Comparison of ENCODE assay signal across 23 cellular contexts in the genomic region with DNA sequence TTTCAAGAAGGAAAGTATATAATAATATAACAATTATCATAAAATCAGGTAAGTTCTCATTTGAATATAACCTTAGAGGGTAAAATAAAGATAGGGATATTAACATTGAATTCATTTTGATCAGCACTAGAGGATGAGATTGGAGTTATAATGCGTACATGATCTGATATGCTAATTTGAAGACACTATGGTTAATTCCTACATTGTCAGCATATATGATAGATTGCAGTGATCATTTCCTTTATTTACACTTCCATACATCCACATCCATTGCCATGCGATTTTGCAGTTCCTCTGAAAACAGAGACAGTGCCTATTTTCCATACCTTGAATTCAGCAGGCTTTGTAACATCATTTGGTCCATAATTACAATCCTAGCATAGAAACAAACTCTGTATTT.
DNase-seq lines count a peak whose midpoint lies in the region; ATAC-seq, FAIRE-seq and TF ChIP-seq lines count a peak whose summit lies in the region.
"Had no signal": no experiment of that assay in that cellular context is flagged by ENCODE, and none has a peak within 500 bp of the region (broad histone marks: within the 10 kb centered on the region; RNA-seq: fewer than 3 reads in every experiment).

No MANE protein-coding gene starts in this region.

- no peak overlapping the region for H4K5ac ChIP-seq in IMR-90 (ENCODE audit: low read depth, low read length)

- H2BK15ac ChIP-seq in IMR-90 (ENCODE audit: low read depth, low read length): no peak overlapping the region

- DNase-seq in HepG2 (ENCODE audit: low spot score): no peak
- DNase-seq in right lobe of liver: no peak
- DNase-seq in IMR-90: no peak
- DNase-seq in CD4-positive, alpha-beta memory T cell: no peak
- no peak for DNase-seq in T-cell
- DNase-seq: AML-193; CD4-positive, alpha-beta T cell; CD8-positive, alpha-beta memory T cell; COR-L47; DMS 273 treated with DMSO at 0.1 percent for 48 hours; DMS153; DMS53; DMS79; DND-41; EL; GDM1 had no signal

- in situ Hi-C loops in HepG2 (cut with HindIII; ENCODE audit: extremely low pct_ligation_motif_present, low pct_unique_long_range_greater_than_20kb) (no loop called here), IMR-90 (cut with MboI; ENCODE audit: low sequenced_read_pairs) (no loop called here)

- no peak overlapping the region for H2AK5ac ChIP-seq in IMR-90 (ENCODE audit: low read depth, low read length)

- TF ChIP-seq EP300 in HepG2 (IDR thresholded peaks at IDR 0.05; ENCODE audit: low read depth in 2 of 2, low read length in 2 of 2) (no peak), HepG2 (CRISPR knock-in tag; IDR thresholded peaks at IDR 0.05; ENCODE audit: borderline replicate concordance) (no peak)

- H3K9ac ChIP-seq in HepG2 (ENCODE audit: insufficient read depth, low read depth, low read length): no peak overlapping the region
- no peak overlapping the region for H3K9ac ChIP-seq in IMR-90 (ENCODE audit: low read depth, low read length)
- H3K9ac ChIP-seq: BLaER1 treated with 17β-estradiol and CSF1 and Interleukin-3, amounts not matched to agents 10 nM and 100 nM had no signal

- H2BK5ac ChIP-seq in IMR-90 (ENCODE audit: low read depth, low read length, poor library complexity, severe bottlenecking): no peak overlapping the region

- POLR2A ChIA-PET in HepG2 (lab: Yijun Ruan, JAX): no interaction called here
- POLR2A ChIA-PET in IMR-90 (lab: Charles Lee; ENCODE audit: unreplicated experiment): no interaction called here
- POLR2A ChIA-PET in CD4-positive, alpha-beta memory T cell (lab: Charles Lee; ENCODE audit: partially characterized antibody): no interaction called here
- POLR2A ChIA-PET in T-cell (lab: Charles Lee): no interaction called here

- H4K20me1 ChIP-seq in HepG2 (ENCODE audit: insufficient read depth, low read length): no peaks in the 10 kb centered on the region
- H4K20me1 ChIP-seq in IMR-90 (ENCODE audit: insufficient read depth, low read length): no peaks in the 10 kb centered on the region
- H4K20me1 ChIP-seq: BLaER1 treated with 17β-estradiol and CSF1 and Interleukin-3, amounts not matched to agents 10 nM and 100 nM had no signal

- peaks cover 2 to 28% (median 7%) of the 10 kb centered on the region in 8 donors for H3K9me3 Mint-ChIP-seq in CD4-positive, alpha-beta memory T cell
- peaks cover 12 to 30% (median 14%) of the 10 kb centered on the region in 3 donors for H3K9me3 Mint-ChIP-seq in T-cell

- no peaks in the 10 kb centered on the region for H3K4me1 ChIP-seq in HepG2 (ENCODE audit: insufficient read depth, low read length)
- no peaks in the 10 kb centered on the region for H3K4me1 ChIP-seq in right lobe of liver
- no peaks in the 10 kb centered on the region for H3K4me1 ChIP-seq in IMR-90 (ENCODE audit: control insufficient read depth, insufficient read depth, low read length)
- H3K4me1 ChIP-seq in CD4-positive, alpha-beta memory T cell (ENCODE audit: insufficient read depth, low read length): no peaks in the 10 kb centered on the region
- H3K4me1 ChIP-seq: BLaER1 treated with 17β-estradiol and CSF1 and Interleukin-3, amounts not matched to agents 10 nM and 100 nM had no signal

- no peaks in the 10 kb centered on the region for H3K79me1 ChIP-seq in IMR-90 (ENCODE audit: low read depth in 1 of 2, low read length in 2 of 2)

- no peaks in the 10 kb centered on the region for H3K4me1 Mint-ChIP-seq in CD4-positive, alpha-beta memory T cell
- H3K4me1 Mint-ChIP-seq in T-cell: no peaks in the 10 kb centered on the region
- H3K4me1 Mint-ChIP-seq: B cell; CD8-positive, alpha-beta memory T cell had no signal

- H3K4me2 ChIP-seq in HepG2 (ENCODE audit: low read depth, low read length) (no peak overlapping the region), IMR-90 (ENCODE audit: low read depth, low read length) (no peak overlapping the region)
- H3K4me2 ChIP-seq: BLaER1 treated with 17β-estradiol and CSF1 and Interleukin-3, amounts not matched to agents 10 nM and 100 nM had no signal

- BruUV-seq in HepG2 (replicated peaks; lab: Mats Ljungman, UMichigan): no TSS peak
- no TSS peak for BruUV-seq in IMR-90 (replicated peaks; lab: Mats Ljungman, UMichigan)

- no peak overlapping the region for H3K4me3 Mint-ChIP-seq in CD4-positive, alpha-beta memory T cell
- no peak overlapping the region for H3K4me3 Mint-ChIP-seq in T-cell
- H3K4me3 Mint-ChIP-seq: B cell; CD4-positive, alpha-beta T cell; CD8-positive, alpha-beta memory T cell had no signal

- H3K36me3 ChIP-seq in HepG2 (replicated peaks in 1 of 2; ENCODE audit: control insufficient read depth in 1 of 2, insufficient read depth in 2 of 2, low read length in 2 of 2): no peaks in the 10 kb centered on the region
- no peaks in the 10 kb centered on the region for H3K36me3 ChIP-seq in right lobe of liver
- H3K36me3 ChIP-seq in IMR-90 (ENCODE audit: control insufficient read depth, insufficient read depth, low read length): no peaks in the 10 kb centered on the region
- no peaks in the 10 kb centered on the region for H3K36me3 ChIP-seq in CD4-positive, alpha-beta memory T cell (ENCODE audit: insufficient read depth, low read length)
- H3K36me3 ChIP-seq: BLaER1 treated with 17β-estradiol and CSF1 and Interleukin-3, amounts not matched to agents 10 nM and 100 nM had no signal

- no peak overlapping the region for H3K18ac ChIP-seq in IMR-90 (ENCODE audit: low read depth, low read length)

- no peak overlapping the region for H2BK120ac ChIP-seq in IMR-90 (ENCODE audit: low read depth, low read length)

- CTCF ChIA-PET in HepG2 (lab: Yijun Ruan, JAX; ENCODE audit: low intra/inter-chr PET ratio, low total read pairs): no interaction called here
- CTCF ChIA-PET in IMR-90 (lab: Yijun Ruan, JAX): no interaction called here
- CTCF ChIA-PET in CD4-positive, alpha-beta memory T cell (lab: Charles Lee; ENCODE audit: partially characterized antibody): no interaction called here
- CTCF ChIA-PET in T-cell (lab: Charles Lee): no interaction called here

- H3K36me3 Mint-ChIP-seq in CD4-positive, alpha-beta memory T cell: no peaks in the 10 kb centered on the region
- H3K36me3 Mint-ChIP-seq in T-cell: no peaks in the 10 kb centered on the region
- H3K36me3 Mint-ChIP-seq: CD8-positive, alpha-beta memory T cell had no signal

- H3K56ac ChIP-seq in IMR-90 (ENCODE audit: extremely low read depth, insufficient read depth, low read length): no peak overlapping the region

- H3K27me3 ChIP-seq in HepG2 (ENCODE audit: control insufficient read depth in 1 of 2, insufficient read depth in 2 of 2, low read length in 2 of 2) (no peaks in the 10 kb centered on the region), right lobe of liver (no peaks in the 10 kb centered on the region), IMR-90 (ENCODE audit: control insufficient read depth, insufficient read depth, low read length) (no peaks in the 10 kb centered on the region)
- no peaks in the 10 kb centered on the region for H3K27me3 ChIP-seq in CD4-positive, alpha-beta memory T cell (ENCODE audit: insufficient read depth, low read length)
- H3K27me3 ChIP-seq: BLaER1 treated with 17β-estradiol and CSF1 and Interleukin-3, amounts not matched to agents 10 nM and 100 nM had no signal

- H3K9me3 ChIP-seq in HepG2 (ENCODE audit: low read length): peaks cover 67% of the 10 kb centered on the region
- H3K9me3 ChIP-seq in right lobe of liver: peaks cover 0 to 6% (median 0%) of the 10 kb centered on the region in 4 donors
- H3K9me3 ChIP-seq in IMR-90 (ENCODE audit: control insufficient read depth, insufficient read depth, low read length): no peaks in the 10 kb centered on the region; the same call in 1 of the 2 replicates
- H3K9me3 ChIP-seq in CD4-positive, alpha-beta memory T cell (ENCODE audit: control insufficient read depth in 1 of 2, low read length in 2 of 2): peaks cover 0 to 4% of the 10 kb centered on the region in 2 donors

- no peak overlapping the region for H3K23ac ChIP-seq in IMR-90 (ENCODE audit: low read depth, low read length)

- no peaks in the 10 kb centered on the region for H3K9me1 ChIP-seq in IMR-90 (ENCODE audit: insufficient read depth, low read length)

- 2% methylated on average over 2 of the region's 2 CpGs for WGBS in HepG2 (ENCODE audit: low lambda C conversion rate)
- 58% methylated on average over 2 of the region's 2 CpGs for WGBS in right lobe of liver (ENCODE audit: insufficient coverage, low coverage, low lambda C conversion rate, missing lambda C conversion rate)
- 17% methylated on average over 1 of the region's 2 CpGs; no CpG with 5 or more reads in 1 of the 2 experiments for WGBS in IMR-90 (ENCODE audit: extremely low coverage in 2 of 2, insufficient read length in 1 of 2), 2 experiments

- TF ChIP-seq POLR2A in HepG2 (IDR thresholded peaks at IDR 0.05; ENCODE audit: insufficient read depth in 1 of 2, low read depth in 2 of 2, low read length in 2 of 2): no peak
- TF ChIP-seq POLR2A in right lobe of liver (IDR thresholded peaks at IDR 0.05): no peak
- TF ChIP-seq POLR2A in IMR-90 (IDR thresholded peaks at IDR 0.05; ENCODE audit: low read depth, low read length): no peak

- H3K14ac ChIP-seq in IMR-90 (replicated peaks; ENCODE audit: low read depth, low read length): no peak overlapping the region

- H2AFZ ChIP-seq in HepG2 (ENCODE audit: low read length) (no peak overlapping the region), IMR-90 (replicated peaks; ENCODE audit: low read length, poor library complexity) (no peak overlapping the region)

- H2BK20ac ChIP-seq in IMR-90 (ENCODE audit: low read depth, low read length): no peak overlapping the region

- no peaks in the 10 kb centered on the region for H3K79me2 ChIP-seq in HepG2 (ENCODE audit: insufficient read depth, low read length)

- no peak overlapping the region for H4K91ac ChIP-seq in IMR-90 (ENCODE audit: insufficient read depth, low read depth, low read length)

- no peak overlapping the region for H3K27ac Mint-ChIP-seq in CD4-positive, alpha-beta memory T cell
- no peak overlapping the region for H3K27ac Mint-ChIP-seq in T-cell
- H3K27ac Mint-ChIP-seq: B cell; CD4-positive, alpha-beta T cell; CD8-positive, alpha-beta memory T cell had no signal

- dilution Hi-C loops in IMR-90 (cut with HindIII; ENCODE audit: low sequenced_read_pairs, unreplicated experiment): no loop called here

- no peaks in the 10 kb centered on the region for H3K27me3 Mint-ChIP-seq in CD4-positive, alpha-beta memory T cell
- H3K27me3 Mint-ChIP-seq in T-cell: no peaks in the 10 kb centered on the region
- H3K27me3 Mint-ChIP-seq: B cell; CD4-positive, alpha-beta T cell; CD8-positive, alpha-beta memory T cell had no signal

- intact Hi-C loops in HepG2 (cut with micrococcal nuclease; ENCODE audit: unreplicated experiment): no loop called here
- intact Hi-C loops in right lobe of liver (cut with DNase I): no loop called here
- intact Hi-C loops in IMR-90 (cut with micrococcal nuclease): no loop called here
- intact Hi-C loops in CD4-positive, alpha-beta memory T cell (cut with micrococcal nuclease): no loop called here

- H4K8ac ChIP-seq in IMR-90 (ENCODE audit: low read depth in 2 of 2, low read length in 2 of 2): no peak overlapping the region

- no peak for FAIRE-seq in HepG2 (lab: Jason Lieb, UNC)
- FAIRE-seq: GM12878, GM12892, GM18507 had no signal

- H3K27ac ChIP-seq in HepG2 (ENCODE audit: extremely low read length, insufficient read depth, low read length): no peak overlapping the region
- no peak overlapping the region for H3K27ac ChIP-seq in right lobe of liver
- no peak overlapping the region for H3K27ac ChIP-seq in IMR-90 (ENCODE audit: insufficient read depth, low read length)
- no peak overlapping the region for H3K27ac ChIP-seq in CD4-positive, alpha-beta memory T cell (ENCODE audit: low read depth, low read length)
- H3K27ac ChIP-seq: 22Rv1; BLaER1 treated with 17β-estradiol and CSF1 and Interleukin-3, amounts not matched to agents 10 nM and 100 nM; C4-2B had no signal

- ATAC-seq in HepG2 (no peak), right lobe of liver (no peak), IMR-90 (ENCODE audit: low read depth) (no peak), T-cell (replicated peaks in 1 of 4) (no peak)
- ATAC-seq: GM12878 had no signal

- H3K4me3 ChIP-seq in HepG2 (replicated peaks in 1 of 3; ENCODE audit: insufficient read depth in 1 of 3, low read depth in 2 of 3, low read length in 3 of 3) (no peak overlapping the region), right lobe of liver (no peak overlapping the region), IMR-90 (ENCODE audit: insufficient read depth, low read depth, low read length) (no peak overlapping the region)
- no peak overlapping the region for H3K4me3 ChIP-seq in CD4-positive, alpha-beta memory T cell (ENCODE audit: low read length in 2 of 2)
- H3K4me3 ChIP-seq: BLaER1 treated with 17β-estradiol and CSF1 and Interleukin-3, amounts not matched to agents 10 nM and 100 nM; GM12878 had no signal

- TF ChIP-seq RAD21 in HepG2 (CRISPR knock-in tag; IDR thresholded peaks at IDR 0.05) (no peak), IMR-90 (IDR thresholded peaks at IDR 0.05; ENCODE audit: low read length) (no peak)

- H2AK9ac ChIP-seq in IMR-90 (replicated peaks; ENCODE audit: low read depth, low read length, poor library complexity): no peak overlapping the region

- no peak overlapping the region for H3K4ac ChIP-seq in IMR-90 (ENCODE audit: low read depth, low read length)

- TF ChIP-seq CTCF in HepG2 (CRISPR knock-in tag; IDR thresholded peaks at IDR 0.05) (no peak), right lobe of liver (IDR thresholded peaks at IDR 0.05) (no peak), IMR-90 (conservative IDR thresholded peaks at IDR 0.05; ENCODE audit: low read depth, low read length) (no peak)
